Comparison of ENCODE assay signal across 1 cellular context in the genomic region with DNA sequence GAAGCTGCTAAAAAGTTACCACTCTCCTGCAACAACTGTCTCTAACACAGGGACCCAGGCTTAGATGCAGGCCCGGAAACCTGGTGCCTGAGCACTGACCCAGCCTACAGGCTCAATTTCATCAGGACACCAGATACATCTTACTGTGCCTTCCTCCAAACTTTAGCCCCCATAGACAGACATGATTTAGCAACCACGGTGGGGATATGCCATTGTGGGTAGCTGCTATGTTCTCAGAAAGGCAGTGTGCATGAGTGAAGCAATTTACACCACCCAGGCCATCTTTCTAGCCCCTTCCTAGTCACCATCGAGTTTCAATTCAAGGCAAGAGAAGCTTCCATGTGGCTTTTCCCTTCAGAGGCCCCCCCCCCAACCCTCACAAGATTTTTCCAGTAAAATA.
TF ChIP-seq lines count a peak whose summit lies in the region.

No MANE protein-coding gene starts in this region.

TF ChIP-seq in GM23338, 12 proteins besides CTCF, POLR2A, EP300 and RAD21 (continued from another document):
- TF ChIP-seq ZNF462 (CRISPR knock-in tag; IDR thresholded peaks at IDR 0.05) (no peak), JUNB (IDR thresholded peaks at IDR 0.05; ENCODE audit: unreplicated experiment) (no peak), ZNF114 (CRISPR knock-in tag; IDR thresholded peaks at IDR 0.05) (no peak)
- TF ChIP-seq, protein P1, sequence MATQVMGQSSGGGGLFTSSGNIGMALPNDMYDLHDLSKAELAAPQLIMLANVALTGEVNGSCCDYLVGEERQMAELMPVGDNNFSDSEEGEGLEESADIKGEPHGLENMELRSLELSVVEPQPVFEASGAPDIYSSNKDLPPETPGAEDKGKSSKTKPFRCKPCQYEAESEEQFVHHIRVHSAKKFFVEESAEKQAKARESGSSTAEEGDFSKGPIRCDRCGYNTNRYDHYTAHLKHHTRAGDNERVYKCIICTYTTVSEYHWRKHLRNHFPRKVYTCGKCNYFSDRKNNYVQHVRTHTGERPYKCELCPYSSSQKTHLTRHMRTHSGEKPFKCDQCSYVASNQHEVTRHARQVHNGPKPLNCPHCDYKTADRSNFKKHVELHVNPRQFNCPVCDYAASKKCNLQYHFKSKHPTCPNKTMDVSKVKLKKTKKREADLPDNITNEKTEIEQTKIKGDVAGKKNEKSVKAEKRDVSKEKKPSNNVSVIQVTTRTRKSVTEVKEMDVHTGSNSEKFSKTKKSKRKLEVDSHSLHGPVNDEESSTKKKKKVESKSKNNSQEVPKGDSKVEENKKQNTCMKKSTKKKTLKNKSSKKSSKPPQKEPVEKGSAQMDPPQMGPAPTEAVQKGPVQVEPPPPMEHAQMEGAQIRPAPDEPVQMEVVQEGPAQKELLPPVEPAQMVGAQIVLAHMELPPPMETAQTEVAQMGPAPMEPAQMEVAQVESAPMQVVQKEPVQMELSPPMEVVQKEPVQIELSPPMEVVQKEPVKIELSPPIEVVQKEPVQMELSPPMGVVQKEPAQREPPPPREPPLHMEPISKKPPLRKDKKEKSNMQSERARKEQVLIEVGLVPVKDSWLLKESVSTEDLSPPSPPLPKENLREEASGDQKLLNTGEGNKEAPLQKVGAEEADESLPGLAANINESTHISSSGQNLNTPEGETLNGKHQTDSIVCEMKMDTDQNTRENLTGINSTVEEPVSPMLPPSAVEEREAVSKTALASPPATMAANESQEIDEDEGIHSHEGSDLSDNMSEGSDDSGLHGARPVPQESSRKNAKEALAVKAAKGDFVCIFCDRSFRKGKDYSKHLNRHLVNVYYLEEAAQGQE (IDR thresholded peaks at IDR 0.05; ENCODE audit: unreplicated experiment): no peak
